In the genomic region with DNA sequence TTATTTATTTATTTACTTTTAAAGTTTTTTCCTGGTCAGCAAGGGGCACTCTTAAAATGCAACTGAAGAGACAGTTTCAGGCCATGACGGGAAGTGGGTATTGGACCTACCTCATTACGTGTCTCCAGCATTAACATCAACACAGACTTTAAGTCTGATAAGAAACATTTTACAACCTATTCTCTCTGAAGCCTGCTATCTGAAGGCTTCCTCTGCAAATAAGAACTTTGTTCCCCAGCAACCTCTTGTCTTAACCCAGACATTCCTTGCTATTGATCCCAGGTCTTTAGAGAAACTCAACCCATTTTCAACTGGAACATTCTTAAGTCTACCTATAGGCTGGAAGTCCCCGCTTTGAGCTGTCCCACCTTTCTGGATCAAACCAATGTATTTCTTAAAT, we compare ENCODE assay signal across 9 cellular contexts.
"Had no signal": no experiment of that assay in that cellular context is flagged by ENCODE, and none has a peak within 500 bp of the region (broad histone marks: within the 10 kb centered on the region; RNA-seq: fewer than 3 reads in every experiment).

No MANE protein-coding gene starts in this region.

- H2AFZ ChIP-seq: GM23338 had no signal

- ATAC-seq: GM23338, HepG2 had no signal

- H3K4me1 Mint-ChIP-seq: GM23338, IgD-negative memory B cell had no signal

- H3K27me3 Mint-ChIP-seq: IgD-negative memory B cell had no signal

- H3K27ac ChIP-seq: HL-60, KMS-11 had no signal

- H3K36me3 Mint-ChIP-seq: IgD-negative memory B cell had no signal

- FAIRE-seq: H1, HepG2 had no signal

- DNase-seq: H7, HCEC 1CT, KBM-7 had no signal

- H3K4me2 ChIP-seq: GM23338, KMS-11 had no signal

- H3K9me3 Mint-ChIP-seq: GM23338 had no signal

- H3K27ac Mint-ChIP-seq: GM23338, IgD-negative memory B cell had no signal

- H3K9ac ChIP-seq: KMS-11 had no signal

- H3K4me3 Mint-ChIP-seq: GM23338, IgD-negative memory B cell had no signal

- H3K4me3 ChIP-seq: GM23338 had no signal
